ENCODE assay signal across 14 cellular contexts in the genomic region with DNA sequence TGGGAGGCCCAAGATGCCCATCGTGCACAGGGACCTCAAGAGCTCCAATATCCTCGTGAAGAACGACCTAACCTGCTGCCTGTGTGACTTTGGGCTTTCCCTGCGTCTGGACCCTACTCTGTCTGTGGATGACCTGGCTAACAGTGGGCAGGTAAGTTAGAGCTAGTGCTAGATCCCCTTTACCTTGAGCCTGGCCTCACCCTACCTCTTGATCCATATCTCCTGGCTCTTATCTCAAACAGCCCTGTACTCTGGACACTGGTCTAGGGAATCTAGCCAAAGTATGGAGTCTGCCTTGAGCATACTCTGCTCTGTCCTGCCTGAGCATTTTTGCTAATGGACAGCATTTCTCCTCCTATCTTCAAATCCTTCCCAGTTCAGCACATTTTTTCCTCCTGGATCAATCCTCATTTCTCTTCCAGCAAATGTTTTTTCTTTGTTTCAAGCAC.
A peak's percentile ranks its signal among the peaks of the same experiment; 100 is the strongest.
DNase-seq lines count a peak whose midpoint lies in the region; ATAC-seq and TF ChIP-seq lines count a peak whose summit lies in the region.
"Had no signal": no experiment of that assay in that cellular context is flagged by ENCODE, and none has a peak within 500 bp of the region (broad histone marks: within the 10 kb centered on the region; RNA-seq: fewer than 3 reads in every experiment).

No MANE protein-coding gene starts in this region.

- peaks cover 37 to 71% of the 10 kb centered on the region in 2 donors for H3K36me3 Mint-ChIP-seq in activated T-cell treated with anti-CD3 and anti-CD28 coated beads, Interleukin-2, amount 50 U/mL, for 72 hours (ENCODE audit: insufficient read depth in 2 of 2)
- peaks cover 93% of the 10 kb centered on the region for H3K36me3 Mint-ChIP-seq in activated CD8-positive, alpha-beta T cell treated with anti-CD3 and anti-CD28 coated beads, Interleukin-2, amount 10 ng/mL, durations not matched to agents 7 days and 5 days (ENCODE audit: low read depth)

- H2AFZ ChIP-seq in hepatocyte: no peak overlapping the region
- H2AFZ ChIP-seq: PC-9 had no signal

- no peak overlapping the region for H3K9ac ChIP-seq in stomach smooth muscle (ENCODE audit: low read length in 2 of 2)

- H3K4me1 ChIP-seq in right lobe of liver: peaks cover 0 to 5% (median 0%) of the 10 kb centered on the region in 4 donors
- H3K4me1 ChIP-seq in stomach smooth muscle (ENCODE audit: control insufficient read depth, insufficient read depth, low read length): peaks cover 7% of the 10 kb centered on the region
- H3K4me1 ChIP-seq in hepatocyte (ENCODE audit: insufficient read depth): no peaks in the 10 kb centered on the region

- H3K4me3 ChIP-seq in right lobe of liver (no peak overlapping the region), stomach smooth muscle (ENCODE audit: low read length in 2 of 2) (no peak overlapping the region), hepatocyte (no peak overlapping the region)
- H3K4me3 ChIP-seq: PC-9, sigmoid colon had no signal

- ATAC-seq in activated T-cell treated with anti-CD3 and anti-CD28 coated beads, Interleukin-2, amount 50 U/mL, for 72 hours (replicated peaks in 1 of 2): peak in 1 of 2 donors; percentile 16
- ATAC-seq in activated CD8-positive, alpha-beta T cell treated with anti-CD3 and anti-CD28 coated beads, Interleukin-2, amount 10 ng/mL, durations not matched to agents 7 days and 5 days: no peak
- peak; percentile 22 to 74 (median 56) for ATAC-seq in right lobe of liver
- no peak for ATAC-seq in GM18868 (IDR thresholded peaks at IDR 0.05; ENCODE audit: unreplicated experiment)

- H3K27ac ChIP-seq in right lobe of liver: no peak overlapping the region
- peak overlapping the region; percentile 13 for H3K27ac ChIP-seq in stomach smooth muscle (ENCODE audit: low read length)
- H3K27ac ChIP-seq in hepatocyte: no peak overlapping the region
- H3K27ac ChIP-seq: PC-9 had no signal

- H3K27ac Mint-ChIP-seq in activated T-cell treated with anti-CD3 and anti-CD28 coated beads, Interleukin-2, amount 50 U/mL, for 72 hours: peak overlapping the region; percentile 91
- H3K27ac Mint-ChIP-seq in activated CD8-positive, alpha-beta T cell treated with anti-CD3 and anti-CD28 coated beads, Interleukin-2, amount 10 ng/mL, durations not matched to agents 7 days and 5 days: peak overlapping the region; percentile 13

- H3K4me2 ChIP-seq in hepatocyte: no peak overlapping the region
- H3K4me2 ChIP-seq: PC-9 had no signal

- POLR2A ChIA-PET in activated CD8-positive, alpha-beta T cell treated with anti-CD3 and anti-CD28 coated beads, Interleukin-2, amount 10 ng/mL, durations not matched to agents 7 days and 5 days (lab: Charles Lee): interaction anchor here (0.6 to 1.1 kb wide), 2 partner anchors 165 to 860 kb away, joined by 3 read pairs; a partner anchor contains a TSS
- POLR2A ChIA-PET in HEK293T (lab: Yijun Ruan, JAX): no interaction called here

- no peak for DNase-seq in activated T-cell treated with anti-CD3 and anti-CD28 coated beads, Interleukin-2, amount 50 U/mL, for 72 hours
- DNase-seq in activated T-cell treated with anti-CD3 and anti-CD28 coated beads for 4 hours (no peak), right lobe of liver (no peak), HEK293T (ENCODE audit: extremely low spot score) (no peak), hepatocyte (ENCODE audit: low spot score) (no peak)
- no peak for DNase-seq in activated CD8-positive, alpha-beta T cell treated with anti-CD3 and anti-CD28 coated beads, Interleukin-2, amount 10 ng/mL, durations not matched to agents 7 days and 5 days
- DNase-seq: activated CD4-positive, alpha-beta T cell treated with anti-CD3 and anti-CD28 coated beads for 1 hour; activated gamma-delta T cell treated with Interleukin-2 at 50 U/mL for 16 hours; NCI-H524 treated with DMSO at 0.1 percent for 48 hours; PC-9; sigmoid colon had no signal

- CTCF ChIA-PET in activated CD8-positive, alpha-beta T cell treated with anti-CD3 and anti-CD28 coated beads, Interleukin-2, amount 10 ng/mL, durations not matched to agents 7 days and 5 days (lab: Charles Lee): no interaction called here
- CTCF ChIA-PET in HEK293T (lab: Yijun Ruan, JAX): no interaction called here

- H3K4me1 Mint-ChIP-seq in activated T-cell treated with anti-CD3 and anti-CD28 coated beads, Interleukin-2, amount 50 U/mL, for 72 hours (ENCODE audit: low read depth): peaks cover 97% of the 10 kb centered on the region
- peaks cover 85% of the 10 kb centered on the region for H3K4me1 Mint-ChIP-seq in activated CD8-positive, alpha-beta T cell treated with anti-CD3 and anti-CD28 coated beads, Interleukin-2, amount 10 ng/mL, durations not matched to agents 7 days and 5 days (ENCODE audit: low read depth)

- H3K27me3 Mint-ChIP-seq in activated T-cell treated with anti-CD3 and anti-CD28 coated beads, Interleukin-2, amount 50 U/mL, for 72 hours (ENCODE audit: low read depth): no peaks in the 10 kb centered on the region
- H3K27me3 Mint-ChIP-seq in activated CD8-positive, alpha-beta T cell treated with anti-CD3 and anti-CD28 coated beads, Interleukin-2, amount 10 ng/mL, durations not matched to agents 7 days and 5 days (ENCODE audit: low read depth): no peaks in the 10 kb centered on the region

- H3K9me3 Mint-ChIP-seq in activated T-cell treated with anti-CD3 and anti-CD28 coated beads, Interleukin-2, amount 50 U/mL, for 72 hours: peaks cover 0 to 4% of the 10 kb centered on the region in 2 donors
- H3K9me3 Mint-ChIP-seq in activated CD8-positive, alpha-beta T cell treated with anti-CD3 and anti-CD28 coated beads, Interleukin-2, amount 10 ng/mL, durations not matched to agents 7 days and 5 days (ENCODE audit: insufficient read depth): no peaks in the 10 kb centered on the region

- H3K9me3 ChIP-seq in right lobe of liver: no peaks in the 10 kb centered on the region
- H3K9me3 ChIP-seq in stomach smooth muscle (ENCODE audit: control insufficient read depth in 2 of 2, low read length in 2 of 2): no peaks in the 10 kb centered on the region
- no peaks in the 10 kb centered on the region for H3K9me3 ChIP-seq in hepatocyte (ENCODE audit: low read depth)
- H3K9me3 ChIP-seq: sigmoid colon had no signal

- intact Hi-C loops in right lobe of liver (cut with DNase I): no loop called here

- H4K20me1 ChIP-seq in hepatocyte (ENCODE audit: insufficient read depth, poor library complexity, severe bottlenecking): no peaks in the 10 kb centered on the region

- peak overlapping the region; percentile 20 to 78 for H3K4me3 Mint-ChIP-seq in activated T-cell treated with anti-CD3 and anti-CD28 coated beads, Interleukin-2, amount 50 U/mL, for 72 hours
- no peak overlapping the region for H3K4me3 Mint-ChIP-seq in activated CD8-positive, alpha-beta T cell treated with anti-CD3 and anti-CD28 coated beads, Interleukin-2, amount 10 ng/mL, durations not matched to agents 7 days and 5 days
- H3K4me3 Mint-ChIP-seq: neural crest cell had no signal

- H3K27me3 ChIP-seq in right lobe of liver: no peaks in the 10 kb centered on the region
- no peaks in the 10 kb centered on the region for H3K27me3 ChIP-seq in stomach smooth muscle (ENCODE audit: control insufficient read depth in 1 of 2, insufficient read depth in 2 of 2, low read length in 2 of 2)
- H3K27me3 ChIP-seq in hepatocyte: no peaks in the 10 kb centered on the region
- H3K27me3 ChIP-seq: sigmoid colon had no signal

- no peak for TF ChIP-seq CTCF in right lobe of liver (IDR thresholded peaks at IDR 0.05)
- TF ChIP-seq CTCF in hepatocyte (IDR thresholded peaks at IDR 0.05; ENCODE audit: poor library complexity): no peak

- WGBS in right lobe of liver (ENCODE audit: insufficient coverage, low coverage, low lambda C conversion rate, missing lambda C conversion rate): 100% methylated on average over 1 of the region's 4 CpGs
- 98% methylated on average over 4 of the region's 4 CpGs for WGBS in hepatocyte (ENCODE audit: low lambda C conversion rate, missing lambda C conversion rate)

- H3K9me2 ChIP-seq in hepatocyte (replicated peaks; ENCODE audit: insufficient read depth): no peaks in the 10 kb centered on the region

- peaks cover 11% of the 10 kb centered on the region for H3K79me2 ChIP-seq in hepatocyte

- H3K36me3 ChIP-seq in right lobe of liver: peaks cover 6 to 35% (median 27%) of the 10 kb centered on the region in 4 donors
- peaks cover 31 to 49% of the 10 kb centered on the region in 2 donors for H3K36me3 ChIP-seq in stomach smooth muscle (ENCODE audit: control insufficient read depth in 2 of 2, insufficient read depth in 2 of 2, low read length in 2 of 2)
- no peaks in the 10 kb centered on the region for H3K36me3 ChIP-seq in hepatocyte (replicated peaks; ENCODE audit: insufficient read depth, low read depth)

- TF ChIP-seq POLR2A in right lobe of liver (IDR thresholded peaks at IDR 0.05): no peak

TF ChIP-seq in HEK293T, 16 proteins besides CTCF, POLR2A, EP300 and RAD21:
- TF ChIP-seq FOXM1 (IDR thresholded peaks at IDR 0.05; ENCODE audit: borderline replicate concordance): no peak
- no peak for TF ChIP-seq SP1 (IDR thresholded peaks at IDR 0.05)
- no peak for TF ChIP-seq ZNF384 (IDR thresholded peaks at IDR 0.05)
- no peak for TF ChIP-seq CTBP1 (IDR thresholded peaks at IDR 0.05; ENCODE audit: borderline replicate concordance)
- no peak for TF ChIP-seq LEF1 (IDR thresholded peaks at IDR 0.05; ENCODE audit: borderline replicate concordance)
- TF ChIP-seq ELF4 (IDR thresholded peaks at IDR 0.05): no peak
- no peak for TF ChIP-seq FOXK2 (IDR thresholded peaks at IDR 0.05)
- no peak for TF ChIP-seq FOXA1 (IDR thresholded peaks at IDR 0.05)
- no peak for TF ChIP-seq L3MBTL2 (conservative IDR thresholded peaks at IDR 0.05)

Comparison
In these comparisons a context has a peak if more than half of its experiments do, and no peak if none do; other contexts are left out.
1. ATAC-seq: peak in right lobe of liver (4 of 4); none in activated CD8-positive, alpha-beta T cell treated with anti-CD3 and anti-CD28 coated beads, Interleukin-2, amount 10 ng/mL, durations not matched to agents 7 days and 5 days (single experiment) and GM18868 (single experiment).